In genomic region chr16:67084345-67085028, GRCh38 we compare ENCODE assay signal across 17 cellular contexts. TPM values are rescaled to one million over a fixed set of nuclear protein-coding genes. Genes with fewer than 3 reads are reported as not detected.
DNase-seq lines count a peak whose midpoint lies in the region; ATAC-seq, FAIRE-seq and TF ChIP-seq lines count a peak whose summit lies in the region.
"Had no signal": no experiment of that assay in that cellular context is flagged by ENCODE, and none has a peak within 500 bp of the region (broad histone marks: within the 10 kb centered on the region; RNA-seq: fewer than 3 reads in every experiment).

No MANE protein-coding gene starts in this region.

- H3K27ac Mint-ChIP-seq in activated T-helper 17 cell treated with anti-CD3 and anti-CD28 coated beads, Interleukin-2, amount 50 U/mL, for 72 hours: no peak overlapping the region
- H3K27ac Mint-ChIP-seq: HFFc6 had no signal

- in situ Hi-C loops in K562 (cut with MboI): no loop called here

- peaks cover 70% of the 10 kb centered on the region for H3K36me3 Mint-ChIP-seq in activated T-helper 17 cell treated with anti-CD3 and anti-CD28 coated beads, Interleukin-2, amount 50 U/mL, for 72 hours (ENCODE audit: low read depth)

- H3K9ac ChIP-seq in K562 (ENCODE audit: insufficient read depth in 1 of 2, low read depth in 2 of 2, low read length in 2 of 2): no peak overlapping the region

- no peaks in the 10 kb centered on the region for H3K9me1 ChIP-seq in K562 (ENCODE audit: control insufficient read depth, insufficient read depth, low read length)

- no peaks in the 10 kb centered on the region for H3K9me3 Mint-ChIP-seq in activated T-helper 17 cell treated with anti-CD3 and anti-CD28 coated beads, Interleukin-2, amount 50 U/mL, for 72 hours
- H3K9me3 Mint-ChIP-seq: HFFc6, immature natural killer cell had no signal

- no peak overlapping the region for H3K4me2 ChIP-seq in K562 (ENCODE audit: insufficient read depth, low read length)

- H3K79me2 ChIP-seq in K562 (ENCODE audit: control insufficient read depth, insufficient read depth, low read length): no peaks in the 10 kb centered on the region

- ATAC-seq in GM21423 (IDR thresholded peaks at IDR 0.05; ENCODE audit: unreplicated experiment): peak; percentile 60
- ATAC-seq in HG03442 (IDR thresholded peaks at IDR 0.05; ENCODE audit: unreplicated experiment): peak; percentile 53
- ATAC-seq in K562: no peak
- ATAC-seq in activated T-helper 17 cell treated with anti-CD3 and anti-CD28 coated beads, Interleukin-2, amount 50 U/mL, for 72 hours (replicated peaks): no peak
- no peak for ATAC-seq in GM21360 (IDR thresholded peaks at IDR 0.05; ENCODE audit: unreplicated experiment)
- ATAC-seq: esophagus mucosa had no signal

- no peak overlapping the region for H2AFZ ChIP-seq in K562 (ENCODE audit: low read depth, low read length)

- POLR2A ChIA-PET in K562 (lab: Yijun Ruan, JAX): no interaction called here

- H3K4me3 Mint-ChIP-seq in activated T-helper 17 cell treated with anti-CD3 and anti-CD28 coated beads, Interleukin-2, amount 50 U/mL, for 72 hours: no peak overlapping the region
- H3K4me3 Mint-ChIP-seq: HFFc6, immature natural killer cell had no signal

- WGBS in K562 (ENCODE audit: insufficient coverage, low coverage, missing lambda C conversion rate): 97% methylated on average over 4 of the region's 4 CpGs

- H3K36me3 ChIP-seq in K562 (ENCODE audit: control insufficient read depth, insufficient read depth, low read length) (peaks cover 18% of the 10 kb centered on the region; the same call in 2 of the 3 replicates), ascending aorta (peaks cover 0 to 9% of the 10 kb centered on the region in 2 donors)
- H3K36me3 ChIP-seq: uterus had no signal

- H3K4me1 Mint-ChIP-seq in activated T-helper 17 cell treated with anti-CD3 and anti-CD28 coated beads, Interleukin-2, amount 50 U/mL, for 72 hours: peaks cover 14% of the 10 kb centered on the region

- TF ChIP-seq RAD21 in K562 (CRISPR knock-in tag; conservative IDR thresholded peaks at IDR 0.05 in 1 of 2, IDR thresholded peaks at IDR 0.05 in 1 of 2): no peak

- DNase-seq in GM18507 (ENCODE audit: extremely low spot score, insufficient read length, low read depth) (no peak), K562 (ENCODE audit: extremely low read depth in 1 of 4, low spot score in 3 of 4) (no peak), C1 segment of cervical spinal cord (lab: John Stamatoyannopoulos, UW) (no peak), ascending aorta (ENCODE audit: low spot score in 2 of 2) (no peak)
- DNase-seq: activated CD4-positive, alpha-beta T cell treated with anti-CD3 and anti-CD28 coated beads for 4 hours; activated effector memory CD4-positive, alpha-beta T cell treated with anti-CD3 and anti-CD28 coated beads, Interleukin-2, amount 50 U/mL, for 16 hours; central memory CD4-positive, alpha-beta T cell; HFFc6; immature natural killer cell; NCI-H526 treated with DMSO at 0.1 percent for 48 hours; uterus had no signal

- H3K4me1 ChIP-seq in K562 (replicated peaks in 1 of 2; ENCODE audit: control insufficient read depth in 2 of 2, insufficient read depth in 2 of 2, low read length in 2 of 2): peaks cover 0 to 3% of the 10 kb centered on the region in 2 experiments; a peak in 1 of 5 replicates
- H3K4me1 ChIP-seq in ascending aorta: peaks cover 0 to 2% of the 10 kb centered on the region in 2 donors
- H3K4me1 ChIP-seq: uterus had no signal

- H3K27ac ChIP-seq in K562 (ENCODE audit: extremely low read depth, low read depth, low read length) (no peak overlapping the region), ascending aorta (no peak overlapping the region)
- H3K27ac ChIP-seq: uterus had no signal

- no peak for TF ChIP-seq EP300 in K562 (IDR thresholded peaks at IDR 0.05; ENCODE audit: low read length)

- no peaks in the 10 kb centered on the region for H3K27me3 Mint-ChIP-seq in activated T-helper 17 cell treated with anti-CD3 and anti-CD28 coated beads, Interleukin-2, amount 50 U/mL, for 72 hours

- CTCF ChIA-PET in K562 (lab: Yijun Ruan, JAX; ENCODE audit: low intra/inter-chr PET ratio): no interaction called here

- TF ChIP-seq CTCF in K562 (IDR thresholded peaks at IDR 0.05 in 2 of 3, conservative IDR thresholded peaks at IDR 0.05 in 1 of 3; ENCODE audit: insufficient read depth in 2 of 3, low read depth in 1 of 3, low read length in 3 of 3) (no peak), ascending aorta (IDR thresholded peaks at IDR 0.05) (no peak)

- no peaks in the 10 kb centered on the region for H4K20me1 ChIP-seq in K562 (replicated peaks; ENCODE audit: control insufficient read depth, insufficient read depth, low read length)

- BruUV-seq in K562 (replicated peaks; lab: Mats Ljungman, UMichigan): no TSS peak

- H3K9me3 ChIP-seq in K562 (replicated peaks; ENCODE audit: control insufficient read depth, insufficient read depth, low read depth, low read length): no peaks in the 10 kb centered on the region
- H3K9me3 ChIP-seq in ascending aorta: no peaks in the 10 kb centered on the region
- H3K9me3 ChIP-seq: uterus had no signal

- FAIRE-seq in GM18507 (lab: Jason Lieb, UNC) (peak; percentile 72), K562 (lab: Jason Lieb, UNC) (no peak)
- FAIRE-seq: D721Med had no signal

- intact Hi-C loops in K562 (cut with micrococcal nuclease) (no loop called here), ascending aorta (cut with DNase I) (no loop called here)

- H3K27me3 ChIP-seq in K562 (ENCODE audit: control insufficient read depth in 2 of 2, insufficient read depth in 2 of 2, low read length in 2 of 2): no peaks in the 10 kb centered on the region
- no peaks in the 10 kb centered on the region for H3K27me3 ChIP-seq in ascending aorta
- H3K27me3 ChIP-seq: uterus had no signal

- H3K4me3 ChIP-seq in K562 (no peak overlapping the region), ascending aorta (no peak overlapping the region)
- H3K4me3 ChIP-seq: uterus had no signal

- no peak for TF ChIP-seq POLR2A in K562 (conservative IDR thresholded peaks at IDR 0.05)

TF ChIP-seq in K562, 482 proteins besides CTCF, POLR2A, EP300 and RAD21:
- no peak for TF ChIP-seq CEBPG (CRISPR knock-in tag; IDR thresholded peaks at IDR 0.05)
- peak; percentile 15 to 28; a peak in 1 of 4 replicates for TF ChIP-seq CEBPG (tag; conservative IDR thresholded peaks at IDR 0.05 in 1 of 2, IDR thresholded peaks at IDR 0.05 in 1 of 2)
- TF ChIP-seq POLR2H (tag; IDR thresholded peaks at IDR 0.05; ENCODE audit: low read depth): no peak
- TF ChIP-seq LEF1 (IDR thresholded peaks at IDR 0.05): no peak

RNA-seq across cellular contexts. Expression of gene PHAF1, which starts 25.3 kb away (rescaled TPM):
- total RNA-seq in K562 (2011; cell fraction: chromatin; rRNA removed; ENCODE audit: low replicate concordance): 97.0 and 121 TPM in 2 replicates
- total RNA-seq in K562 (2011; cell fraction: nucleolus; rRNA removed): 54.0 and 57.9 TPM in 2 replicates
- total RNA-seq in K562 (2011; cell fraction: nucleoplasm; rRNA removed): 82.9 and 126 TPM in 2 replicates
- total RNA-seq in K562 (2014; rRNA removed) (13.8 and 19.7 TPM in 2 replicates), K562 (2014; rRNA removed; fragmentation: Illumina TruSeq; extraction: Trizol) (12.9 and 13.5 TPM in 2 replicates), K562 (2015; rRNA removed; fragmentation: Illumina TruSeq; extraction: Trizol) (13.1 and 15.7 TPM in 2 replicates), K562 (2021) (13.8 and 14.1 TPM in 2 replicates), ascending aorta (4.5 TPM)
- polyA plus RNA-seq in K562 (2011; rRNA removed) (25.4 and 30.6 TPM in 2 replicates), K562 (2014; fragmentation: Illumina TruSeq; extraction: Trizol) (14.9 and 19.6 TPM in 2 replicates), K562 (2014; fragmentation: Nextera tagmentation; extraction: Ambion mirVana) (1 to 10 TPM; 5.1 to 7.6 TPM), K562 (2014; rRNA removed) (11.3 and 15.0 TPM in 2 replicates)
- polyA plus RNA-seq in K562 (2011; cell fraction: cytosol; rRNA removed): 17.8 and 22.0 TPM in 2 replicates
- polyA plus RNA-seq in K562 (2011; cell fraction: nucleus; rRNA removed): 54.6 and 63.5 TPM in 2 replicates
- polyA plus RNA-seq in K562 (2012): 10.0 and 12.1 TPM in 2 replicates
- polyA minus RNA-seq in K562 (2011; rRNA and poly(A)+ RNA removed): 33.5 and 33.7 TPM in 2 replicates
- 16.2 and 19.0 TPM in 2 replicates for polyA minus RNA-seq in K562 (2011; cell fraction: cytosol; rRNA and poly(A)+ RNA removed)
- 21.9 and 37.4 TPM in 2 replicates for polyA minus RNA-seq in K562 (2011; cell fraction: nucleus; rRNA and poly(A)+ RNA removed)
- 10 to 100 TPM; 14.8 to 18.0 TPM for total RNA-seq in activated T-helper 17 cell treated with anti-CD3 and anti-CD28 coated beads, Interleukin-2, amount 50 U/mL, for 72 hours

RNA-seq across cellular contexts. Expression of gene CBFB, which starts 55.5 kb away (rescaled TPM):
- total RNA-seq in K562 (2011; cell fraction: chromatin; rRNA removed; ENCODE audit: low replicate concordance): 33.0 and 62.9 TPM in 2 replicates
- 18.7 and 27.0 TPM in 2 replicates for total RNA-seq in K562 (2011; cell fraction: nucleolus; rRNA removed)
- total RNA-seq in K562 (2011; cell fraction: nucleoplasm; rRNA removed): 39.3 and 60.0 TPM in 2 replicates
- total RNA-seq in K562 (2014; rRNA removed): 96.0 and 112 TPM in 2 replicates
- 66.5 and 77.2 TPM in 2 replicates for total RNA-seq in K562 (2014; rRNA removed; fragmentation: Illumina TruSeq; extraction: Trizol)
- total RNA-seq in K562 (2015; rRNA removed; fragmentation: Illumina TruSeq; extraction: Trizol): 82.4 and 82.7 TPM in 2 replicates
- total RNA-seq in K562 (2021): 78.4 and 79.1 TPM in 2 replicates
- 39.5 and 51.6 TPM in 2 replicates for polyA plus RNA-seq in K562 (2011; rRNA removed)
- polyA plus RNA-seq in K562 (2011; cell fraction: cytosol; rRNA removed): 13.4 and 25.1 TPM in 2 replicates
- 11.6 and 16.0 TPM in 2 replicates for polyA plus RNA-seq in K562 (2011; cell fraction: nucleus; rRNA removed)
- polyA plus RNA-seq in K562 (2012): 45.5 and 88.1 TPM in 2 replicates
- polyA plus RNA-seq in K562 (2014; fragmentation: Illumina TruSeq; extraction: Trizol): 63.9 and 69.6 TPM in 2 replicates
- polyA plus RNA-seq in K562 (2014; fragmentation: Nextera tagmentation; extraction: Ambion mirVana): 10 to 100 TPM; 22.0 to 40.7 TPM
- polyA plus RNA-seq in K562 (2014; rRNA removed): 43.2 and 63.6 TPM in 2 replicates
- polyA minus RNA-seq in K562 (2011; rRNA and poly(A)+ RNA removed): 128 and 129 TPM in 2 replicates
- 49.1 and 63.1 TPM in 2 replicates for polyA minus RNA-seq in K562 (2011; cell fraction: cytosol; rRNA and poly(A)+ RNA removed)
- polyA minus RNA-seq in K562 (2011; cell fraction: nucleus; rRNA and poly(A)+ RNA removed): 13.6 and 20.1 TPM in 2 replicates
- total RNA-seq in activated T-helper 17 cell treated with anti-CD3 and anti-CD28 coated beads, Interleukin-2, amount 50 U/mL, for 72 hours: 100 to 1,000 TPM; 115 to 214 TPM
- total RNA-seq in ascending aorta: 59.1 TPM

Comparison
In these comparisons a context has a peak if more than half of its experiments do, and no peak if none do; other contexts are left out.
1. ATAC-seq: peak in GM21423 (single experiment) and HG03442 (single experiment); none in K562 (single experiment), activated T-helper 17 cell treated with anti-CD3 and anti-CD28 coated beads, Interleukin-2, amount 50 U/mL, for 72 hours (single experiment) and GM21360 (single experiment).